Comparison of ENCODE assay signal across 21 cellular contexts in genomic region chr11:47329431-47329993, GRCh38. TPM values are rescaled to one million over a fixed set of nuclear protein-coding genes. Genes with fewer than 3 reads are reported as not detected.
A peak's percentile ranks its signal among the peaks of the same experiment; 100 is the strongest.
DNase-seq lines count a peak whose midpoint lies in the region; ATAC-seq and TF ChIP-seq lines count a peak whose summit lies in the region.
"Had no signal": no experiment of that assay in that cellular context is flagged by ENCODE, and none has a peak within 500 bp of the region (broad histone marks: within the 10 kb centered on the region; RNA-seq: fewer than 3 reads in every experiment).

No MANE protein-coding gene starts in this region.

- H3F3A ChIP-seq in SK-N-SH (replicated peaks; ENCODE audit: insufficient read depth), result no peaks in the 10 kb centered on the region

- in situ Hi-C loops in mammary epithelial cell (cut with MboI; ENCODE audit: low sequenced_read_pairs in 2 of 2), result no loop called here

- intact Hi-C loops in mammary epithelial cell (cut with micrococcal nuclease), result no loop called here

- H3K4me2 ChIP-seq in SK-N-SH (no peak overlapping the region), mammary epithelial cell (ENCODE audit: insufficient read depth, low read depth, low read length) (no peak overlapping the region)

- TF ChIP-seq CTCF in SK-N-SH (IDR thresholded peaks at IDR 0.05) (no peak), mammary epithelial cell (conservative IDR thresholded peaks at IDR 0.05 in 1 of 2, IDR thresholded peaks at IDR 0.05 in 1 of 2; ENCODE audit: extremely low read depth in 1 of 2, insufficient read depth in 1 of 2, low read depth in 1 of 2, low read length in 2 of 2) (no peak), right atrium auricular region (IDR thresholded peaks at IDR 0.05) (no peak)

- H3K9me2 ChIP-seq in SK-N-SH, result no peaks in the 10 kb centered on the region

- H3K9me3 ChIP-seq in SK-N-SH, result no peaks in the 10 kb centered on the region
- no peaks in the 10 kb centered on the region for H3K9me3 ChIP-seq in mammary epithelial cell (replicated peaks; ENCODE audit: insufficient read depth, low read length)
- no peaks in the 10 kb centered on the region for H3K9me3 ChIP-seq in right atrium auricular region
- H3K9me3 ChIP-seq: ovary, upper lobe of right lung had no signal

- dilution Hi-C loops in mammary epithelial cell (cut with HindIII; ENCODE audit: low sequenced_read_pairs), result no loop called here

- H4K20me1 ChIP-seq in SK-N-SH (ENCODE audit: insufficient read depth), result no peaks in the 10 kb centered on the region
- H4K20me1 ChIP-seq in mammary epithelial cell (ENCODE audit: insufficient read depth, low read length), result no peaks in the 10 kb centered on the region

- WGBS in SK-N-SH (ENCODE audit: low lambda C conversion rate), result 93% methylated on average over 5 of the region's 12 CpGs
- 79% methylated on average over 10 of the region's 12 CpGs for WGBS in mammary epithelial cell (ENCODE audit: low coverage, missing lambda C conversion rate)

- ATAC-seq in SK-N-SH treated with all-trans-retinoic acid at 6 μM for 48 hours, result no peak
- no peak for ATAC-seq in stimulated activated memory B cell treated with anti-CD40 and anti-IgM and Interleukin-4, amounts not matched to agents 10 μg/mL and 1 μg/mL and 100 μg/mL, for 72 hours
- ATAC-seq: upper lobe of right lung had no signal

- H3K9ac ChIP-seq in SK-N-SH (no peak overlapping the region), mammary epithelial cell (ENCODE audit: insufficient read depth, low read length) (no peak overlapping the region)

- peak overlapping the region; percentile 79 for H3K27ac Mint-ChIP-seq in stimulated activated memory B cell treated with anti-CD40 and anti-IgM and Interleukin-4, amounts not matched to agents 10 μg/mL and 1 μg/mL and 100 μg/mL, for 72 hours
- H3K27ac Mint-ChIP-seq: T-cell had no signal

- no peaks in the 10 kb centered on the region for H3K9me3 Mint-ChIP-seq in stimulated activated memory B cell treated with anti-CD40 and anti-IgM and Interleukin-4, amounts not matched to agents 10 μg/mL and 1 μg/mL and 100 μg/mL, for 72 hours
- H3K9me3 Mint-ChIP-seq: IgD-negative memory B cell, T-cell had no signal

- no peaks in the 10 kb centered on the region for H3K27me3 Mint-ChIP-seq in stimulated activated memory B cell treated with anti-CD40 and anti-IgM and Interleukin-4, amounts not matched to agents 10 μg/mL and 1 μg/mL and 100 μg/mL, for 72 hours
- H3K27me3 Mint-ChIP-seq: IgD-negative memory B cell, T-cell had no signal

- no peak overlapping the region for H3K4me3 Mint-ChIP-seq in stimulated activated memory B cell treated with anti-CD40 and anti-IgM and Interleukin-4, amounts not matched to agents 10 μg/mL and 1 μg/mL and 100 μg/mL, for 72 hours
- H3K4me3 Mint-ChIP-seq: T-cell had no signal

- H3K27ac ChIP-seq in SK-N-SH (ENCODE audit: low read depth in 2 of 2, low read length in 1 of 2), result no peak overlapping the region
- H3K27ac ChIP-seq in mammary epithelial cell (ENCODE audit: insufficient read depth, low read depth, low read length), result no peak overlapping the region
- peak overlapping the region; percentile 65 to 74 for H3K27ac ChIP-seq in right atrium auricular region
- H3K27ac ChIP-seq: C4-2B, ovary, upper lobe of right lung had no signal

- CTCF ChIA-PET in SK-N-SH (lab: Yijun Ruan, JAX) (interaction anchor here (0.9 to 1.9 kb wide), 5 partner anchors 12 to 82 kb away, joined by 3 to 8 read pairs (median 4); no protein-coding TSS in a partner anchor), mammary epithelial cell (lab: Charles Lee; ENCODE audit: low non-redundant PET) (no interaction called here)

- H3K36me3 ChIP-seq in SK-N-SH (replicated peaks in 1 of 2; ENCODE audit: control insufficient read depth in 1 of 2, insufficient read depth in 2 of 2, low read length in 1 of 2), result peaks cover 0 to 33% of the 10 kb centered on the region in 2 experiments
- peaks cover 3% of the 10 kb centered on the region for H3K36me3 ChIP-seq in mammary epithelial cell (ENCODE audit: insufficient read depth, low read length)
- peaks cover 86% of the 10 kb centered on the region for H3K36me3 ChIP-seq in right atrium auricular region
- H3K36me3 ChIP-seq: ovary had no signal

- H3K27me3 ChIP-seq in SK-N-SH (ENCODE audit: insufficient read depth) (no peaks in the 10 kb centered on the region), mammary epithelial cell (ENCODE audit: insufficient read depth, low read length) (no peaks in the 10 kb centered on the region), right atrium auricular region (no peaks in the 10 kb centered on the region)
- H3K27me3 ChIP-seq: ovary, upper lobe of right lung had no signal

- TF ChIP-seq RAD21 in SK-N-SH (IDR thresholded peaks at IDR 0.05; ENCODE audit: low read length), result no peak

- no peak overlapping the region for H2AFZ ChIP-seq in SK-N-SH (ENCODE audit: low read depth)
- H2AFZ ChIP-seq in mammary epithelial cell (ENCODE audit: low read depth, low read length), result no peak overlapping the region

- H3K79me2 ChIP-seq in SK-N-SH (ENCODE audit: insufficient read depth) (no peaks in the 10 kb centered on the region), mammary epithelial cell (ENCODE audit: insufficient read depth, low read length) (no peaks in the 10 kb centered on the region)

- TF ChIP-seq EP300 in SK-N-SH (IDR thresholded peaks at IDR 0.05; ENCODE audit: borderline replicate concordance in 1 of 2, low read depth in 1 of 2, low read length in 1 of 2), result no peak

- peaks cover 31% of the 10 kb centered on the region for H3K4me1 Mint-ChIP-seq in stimulated activated memory B cell treated with anti-CD40 and anti-IgM and Interleukin-4, amounts not matched to agents 10 μg/mL and 1 μg/mL and 100 μg/mL, for 72 hours
- H3K4me1 Mint-ChIP-seq: T-cell had no signal

- DNase-seq in SK-N-SH, result peak; percentile 15
- DNase-seq in mammary epithelial cell, result no peak
- DNase-seq in right atrium auricular region (ENCODE audit: low spot score), result no peak
- no peak for DNase-seq in stimulated activated CD4-positive, alpha-beta T cell treated with anti-CD3 and anti-CD28 coated beads, Interleukin-12 subunit alpha, Interleukin-12 subunit beta, amount 100 ng/mL, for 4 hours
- DNase-seq in NCI-H1105 (lab: John Stamatoyannopoulos, UW), result no peak
- no peak for DNase-seq in cerebellum (ENCODE audit: low spot score)
- DNase-seq: activated CD8-positive, alpha-beta memory T cell treated with anti-CD3 and anti-CD28 coated beads for 24 hours; activated effector memory CD4-positive, alpha-beta T cell treated with Interleukin-2 at 50 U/mL for 16 hours; DMS79 treated with DMSO at 0.1 percent for 48 hours; erythroblast; NCI-H1092; ovary; RPMI8226; T-cell; upper lobe of right lung had no signal

- H3K36me3 Mint-ChIP-seq in stimulated activated memory B cell treated with anti-CD40 and anti-IgM and Interleukin-4, amounts not matched to agents 10 μg/mL and 1 μg/mL and 100 μg/mL, for 72 hours, result peaks cover 51% of the 10 kb centered on the region

- BruUV-seq in mammary epithelial cell (replicated peaks; lab: Mats Ljungman, UMichigan), result TSS peak; percentile 85

- H3K4me1 ChIP-seq in SK-N-SH (ENCODE audit: control insufficient read depth in 1 of 2, insufficient read depth in 2 of 2, low read depth in 1 of 2, low read length in 1 of 2), result no peaks in the 10 kb centered on the region
- no peaks in the 10 kb centered on the region for H3K4me1 ChIP-seq in mammary epithelial cell (ENCODE audit: insufficient read depth, low read length)
- H3K4me1 ChIP-seq in right atrium auricular region, result peaks cover 0 to 54% of the 10 kb centered on the region in 2 donors
- H3K4me1 ChIP-seq: upper lobe of right lung had no signal

- POLR2A ChIA-PET in SK-N-SH (lab: Yijun Ruan, JAX), result no interaction called here

- H3K4me3 ChIP-seq in SK-N-SH (ENCODE audit: low read depth in 2 of 2, low read length in 1 of 2) (no peak overlapping the region), mammary epithelial cell (replicated peaks in 1 of 3; ENCODE audit: insufficient read depth in 1 of 3, low read depth in 2 of 3, low read length in 3 of 3) (no peak overlapping the region), right atrium auricular region (no peak overlapping the region)
- H3K4me3 ChIP-seq: ovary, upper lobe of right lung had no signal

TF ChIP-seq in SK-N-SH treated with all-trans-retinoic acid at 6 μM for 48 hours, 23 proteins besides CTCF, POLR2A, EP300 and RAD21 (continues in another document):
- TF ChIP-seq ZC3H10 (CRISPR knock-in tag; IDR thresholded peaks at IDR 0.05), result no peak
- TF ChIP-seq ZFP3 (CRISPR knock-in tag; IDR thresholded peaks at IDR 0.05), result no peak
- no peak for TF ChIP-seq BACH2 (CRISPR knock-in tag; IDR thresholded peaks at IDR 0.05; ENCODE audit: borderline replicate concordance)
- TF ChIP-seq CSDC2 (CRISPR knock-in tag; IDR thresholded peaks at IDR 0.05), result no peak
- no peak for TF ChIP-seq CREB5 (CRISPR knock-in tag; IDR thresholded peaks at IDR 0.05; ENCODE audit: low read depth)

RNA-seq across cellular contexts. Expression of gene MYBPC3, which starts 23.0 kb away (rescaled TPM):
- not detected in 2 replicates for polyA plus RNA-seq in SK-N-SH (2012; rRNA removed)
- not detected in 2 replicates for polyA plus RNA-seq in SK-N-SH (2012; cell fraction: cytosol; rRNA removed)
- not detected in 2 replicates for polyA plus RNA-seq in SK-N-SH (2012; cell fraction: nucleus; rRNA removed)
- not detected for total RNA-seq in mammary epithelial cell
- not detected for polyA plus RNA-seq in mammary epithelial cell
- not detected for polyA minus RNA-seq in mammary epithelial cell
- total RNA-seq in right atrium auricular region, result 1,000 to 10,000 TPM in 1 of 2 donors, 100 to 1,000 TPM in 1; 797 to 1,210 TPM
- 0.18 TPM for total RNA-seq in cerebellum
- total RNA-seq: A172, T-cell had no signal
- polyA plus RNA-seq: IgD-negative memory B cell, keratinocyte had no signal

RNA-seq across cellular contexts. Expression of gene SPI1, which starts 48.8 kb away (rescaled TPM):
- polyA plus RNA-seq in SK-N-SH (2012; rRNA removed) (0.19 TPM in 1 of 2 replicates, not detected in the other), mammary epithelial cell (not detected)
- 0.08 and 0.09 TPM in 2 replicates for polyA plus RNA-seq in SK-N-SH (2012; cell fraction: cytosol; rRNA removed)
- 0.06 and 0.31 TPM in 2 replicates for polyA plus RNA-seq in SK-N-SH (2012; cell fraction: nucleus; rRNA removed)
- total RNA-seq in mammary epithelial cell (not detected), right atrium auricular region (10 to 100 TPM in 1 of 2 donors, 1 to 10 TPM in 1; 7.5 to 23.1 TPM), cerebellum (1.2 TPM)
- polyA minus RNA-seq in mammary epithelial cell, result not detected
- total RNA-seq: A172 had no signal
- polyA plus RNA-seq: keratinocyte had no signal

RNA-seq across cellular contexts. Expression of gene MADD, which starts 59.6 kb away (rescaled TPM):
- polyA plus RNA-seq in SK-N-SH (2012; rRNA removed), result 10.6 and 16.4 TPM in 2 replicates
- polyA plus RNA-seq in SK-N-SH (2012; cell fraction: cytosol; rRNA removed), result 9.1 and 11.6 TPM in 2 replicates
- polyA plus RNA-seq in SK-N-SH (2012; cell fraction: nucleus; rRNA removed), result 53.5 and 82.5 TPM in 2 replicates
- total RNA-seq in mammary epithelial cell, result 10 to 100 TPM; 23.0 to 23.4 TPM
- 8.2 TPM for polyA plus RNA-seq in mammary epithelial cell
- polyA minus RNA-seq in mammary epithelial cell, result 50.1 TPM
- 10 to 100 TPM; 28.2 to 49.8 TPM for total RNA-seq in right atrium auricular region
- total RNA-seq in cerebellum, result 73.3 TPM

Comparison
In these comparisons a context has a peak if more than half of its experiments do, and no peak if none do; other contexts are left out.
1. H3K27ac ChIP-seq: peak in right atrium auricular region (2 of 2); none in SK-N-SH (0 of 2) and mammary epithelial cell (single experiment).
2. RNA of gene MYBPC3, which starts 23.0 kb away (total RNA-seq): 797 to 1,210 TPM in right atrium auricular region; 0.18 TPM in cerebellum (single experiment) and not detected in mammary epithelial cell; every median in the first group is over 100 times any median in the second.